23 cellular contexts compared by ENCODE assay signal in genomic region chr6:165972139-165972802, GRCh38.
"Had no signal": no experiment of that assay in that cellular context is flagged by ENCODE, and none has a peak within 500 bp of the region (broad histone marks: within the 10 kb centered on the region; RNA-seq: fewer than 3 reads in every experiment).

No MANE protein-coding gene starts in this region.

- H3K36me3 Mint-ChIP-seq: T-cell had no signal

- H3K27ac Mint-ChIP-seq: T-cell had no signal

- H3K27ac ChIP-seq: Peyer's patch, SJSA1, SK-N-MC had no signal

- H3K27me3 ChIP-seq: Peyer's patch had no signal

- H3K4me1 Mint-ChIP-seq: T-cell had no signal

- H3K4me3 ChIP-seq: Peyer's patch, SJSA1, SK-N-MC had no signal

- H3K36me3 ChIP-seq: Peyer's patch, SJSA1 had no signal

- H3K4me1 ChIP-seq: Peyer's patch had no signal

- H3K9me3 Mint-ChIP-seq: T-cell had no signal

- ATAC-seq: PC-3, T-cell had no signal

- H3K9me3 ChIP-seq: Peyer's patch, SJSA1 had no signal

- H3K4me3 Mint-ChIP-seq: T-cell had no signal

- DNase-seq: Karpas-422, KG1, MM.1S, NCI-H1092 treated with DMSO at 0.1 percent for 48 hours, NCI-H1436, NCI-H187, NCI-H2029, NCI-H2081 treated with DMSO at 0.1 percent for 48 hours, NCI-H2171, NCI-H226, NCI-H446, NCI-H510A, NCI-H524 treated with DMSO at 0.1 percent for 48 hours, NCI-H69, NCI-H774, PC-3, Peyer's patch, Right ventricle myocardium superior, SIG-M5, SW 1271, T-cell had no signal
